Comparison of ENCODE assay signal across 15 cellular contexts in the genomic region with DNA sequence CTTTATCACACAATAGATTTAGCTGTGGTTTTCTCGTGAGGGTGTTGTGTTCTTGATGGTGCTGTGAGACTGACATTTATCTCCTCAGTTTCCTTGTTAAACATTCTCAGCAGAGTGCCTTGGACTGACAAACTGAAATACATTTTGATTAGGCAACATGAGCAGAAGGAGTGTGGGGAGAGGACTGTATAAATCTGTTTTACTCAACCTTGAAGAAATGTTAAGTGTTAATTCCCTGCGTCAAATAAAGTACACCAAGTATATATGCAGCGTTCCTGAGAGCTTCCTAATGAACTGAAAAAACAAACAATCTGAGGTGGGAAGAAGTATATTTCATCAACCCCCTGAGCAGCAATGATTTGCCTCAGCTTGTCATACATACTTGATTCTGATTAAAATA.
"Had no signal": no experiment of that assay in that cellular context is flagged by ENCODE, and none has a peak within 500 bp of the region (broad histone marks: within the 10 kb centered on the region; RNA-seq: fewer than 3 reads in every experiment).

No MANE protein-coding gene starts in this region.

- H3K4me3 ChIP-seq: coronary artery, heart left ventricle, ovary, tibial artery, upper lobe of left lung, vagina had no signal

- DNase-seq: effector CD4-positive, alpha-beta T cell; heart left ventricle; hippocampal formation; kidney glomerular epithelial cell; naive thymus-derived CD4-positive, alpha-beta T cell; nephron progenitor cell; ovary; right cardiac atrium; small intestine; stimulated activated CD4-positive, alpha-beta T cell treated with anti-CD3 and anti-CD28 coated beads, Interleukin-12 subunit alpha, Interleukin-12 subunit beta, amount 100 ng/mL, for 4 hours; tibial artery; upper lobe of left lung had no signal

- H3K4me1 ChIP-seq: heart left ventricle, tibial artery, upper lobe of left lung, vagina had no signal

- H3K27me3 ChIP-seq: heart left ventricle, neutrophil, ovary, tibial artery, upper lobe of left lung, vagina had no signal

- H3K36me3 ChIP-seq: heart left ventricle, neutrophil, ovary, tibial artery, upper lobe of left lung, vagina had no signal

- H3K9me3 ChIP-seq: neutrophil, ovary, tibial artery, upper lobe of left lung, vagina had no signal

- ATAC-seq: heart left ventricle; naive thymus-derived CD4-positive, alpha-beta T cell; right cardiac atrium had no signal

- H3K27ac ChIP-seq: coronary artery, heart left ventricle, neutrophil, ovary, tibial artery, upper lobe of left lung, vagina had no signal
